Comparison of ENCODE assay signal across 10 cellular contexts in genomic region chr6:22102671-22103070, GRCh38.
DNase-seq lines count a peak whose midpoint lies in the region; ATAC-seq lines count a peak whose summit lies in the region.
"Had no signal": no experiment of that assay in that cellular context is flagged by ENCODE, and none has a peak within 500 bp of the region (broad histone marks: within the 10 kb centered on the region; RNA-seq: fewer than 3 reads in every experiment).

No MANE protein-coding gene starts in this region.

- no peak for DNase-seq in COR-L47 (lab: John Stamatoyannopoulos, UW)
- DNase-seq in hypothalamus (lab: John Stamatoyannopoulos, UW), result no peak
- DNase-seq in retina, result no peak
- DNase-seq in NCI-H2081 treated with DMSO at 0.1 percent for 48 hours (lab: John Stamatoyannopoulos, UW), result no peak
- DNase-seq: lower lobe of right lung had no signal

- H3K4me3 Mint-ChIP-seq in activated T-helper 17 cell treated with anti-CD3 and anti-CD28 coated beads, Interleukin-2, amount 50 U/mL, for 72 hours, result no peak overlapping the region
- H3K4me3 Mint-ChIP-seq: GM23338 had no signal

- H3K27me3 Mint-ChIP-seq in activated T-helper 17 cell treated with anti-CD3 and anti-CD28 coated beads, Interleukin-2, amount 50 U/mL, for 72 hours, result peaks cover 3% of the 10 kb centered on the region

- no peaks in the 10 kb centered on the region for H3K4me1 Mint-ChIP-seq in activated T-helper 17 cell treated with anti-CD3 and anti-CD28 coated beads, Interleukin-2, amount 50 U/mL, for 72 hours

- H3K36me3 Mint-ChIP-seq in activated T-helper 17 cell treated with anti-CD3 and anti-CD28 coated beads, Interleukin-2, amount 50 U/mL, for 72 hours (ENCODE audit: low read depth), result no peaks in the 10 kb centered on the region

- peaks cover 5% of the 10 kb centered on the region for H3K9me3 Mint-ChIP-seq in activated T-helper 17 cell treated with anti-CD3 and anti-CD28 coated beads, Interleukin-2, amount 50 U/mL, for 72 hours
- H3K9me3 Mint-ChIP-seq: GM23338 had no signal

- ATAC-seq in GM18502 (IDR thresholded peaks at IDR 0.05; ENCODE audit: poor library complexity, unreplicated experiment), result peak; percentile 82
- peak; percentile 77 for ATAC-seq in GM19438 (IDR thresholded peaks at IDR 0.05; ENCODE audit: low read depth, unreplicated experiment)
- ATAC-seq in HG02943 (IDR thresholded peaks at IDR 0.05; ENCODE audit: low read depth, unreplicated experiment), result peak; percentile 60
- peak; percentile 12 for ATAC-seq in activated T-helper 17 cell treated with anti-CD3 and anti-CD28 coated beads, Interleukin-2, amount 50 U/mL, for 72 hours (replicated peaks)
- ATAC-seq: GM23338, lower lobe of right lung had no signal

- H3K27ac Mint-ChIP-seq in activated T-helper 17 cell treated with anti-CD3 and anti-CD28 coated beads, Interleukin-2, amount 50 U/mL, for 72 hours, result no peak overlapping the region
- H3K27ac Mint-ChIP-seq: GM23338 had no signal

Comparison
In these comparisons a context has a peak if more than half of its experiments do, and no peak if none do; other contexts are left out.
1. ATAC-seq: peak in every context shown above with its lines; median percentile 82 in GM18502; 77 in GM19438; 60 in HG02943; 12 in activated T-helper 17 cell treated with anti-CD3 and anti-CD28 coated beads, Interleukin-2, amount 50 U/mL, for 72 hours.